Comparison of ENCODE assay signal across 21 cellular contexts in the genomic region with DNA sequence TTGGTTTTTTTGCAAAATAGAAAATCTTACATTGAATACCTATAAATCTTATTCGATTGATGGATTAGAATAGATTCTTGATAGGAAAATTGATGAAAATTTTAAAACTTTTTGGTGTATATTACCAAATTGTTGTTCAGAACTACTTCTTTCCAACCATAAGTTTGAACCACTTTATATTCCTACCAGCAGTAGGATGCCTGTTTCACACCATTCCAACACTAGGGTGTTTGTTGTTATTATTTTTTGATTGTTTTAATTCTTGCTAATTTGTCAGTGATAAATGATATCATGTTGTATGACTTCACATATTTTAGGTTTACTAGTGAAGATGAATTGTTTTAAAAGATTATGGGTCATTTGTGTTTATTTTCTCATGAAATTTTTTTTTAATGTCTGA.
"Had no signal": no experiment of that assay in that cellular context is flagged by ENCODE, and none has a peak within 500 bp of the region (broad histone marks: within the 10 kb centered on the region; RNA-seq: fewer than 3 reads in every experiment).

No MANE protein-coding gene starts in this region.

- ATAC-seq: activated naive CD4-positive, alpha-beta T cell treated with anti-CD3 and anti-CD28 coated beads, Interleukin-2, amount 50 U/mL, for 72 hours; activated T-helper 17 cell treated with anti-CD3 and anti-CD28 coated beads, Interleukin-2, amount 50 U/mL, for 72 hours; gastroesophageal sphincter; heart right ventricle; T-cell; WTC11 had no signal

- H3K9me3 ChIP-seq: ascending aorta, breast epithelium, esophagus muscularis mucosa, gastroesophageal sphincter, heart right ventricle had no signal

- H3K4me1 ChIP-seq: ascending aorta, breast epithelium, esophagus muscularis mucosa, gastroesophageal sphincter, heart right ventricle had no signal

- H3K27me3 ChIP-seq: ascending aorta, breast epithelium, esophagus muscularis mucosa, gastroesophageal sphincter, heart right ventricle had no signal

- H3K4me1 Mint-ChIP-seq: activated CD4-positive, alpha-beta memory T cell treated with anti-CD3 and anti-CD28 coated beads, Interleukin-2, amount 10 ng/mL, durations not matched to agents 7 days and 5 days; activated CD4-positive, alpha-beta T cell treated with anti-CD3 and anti-CD28 coated beads, Interleukin-2, amount 10 ng/mL, durations not matched to agents 7 days and 5 days; activated naive CD4-positive, alpha-beta T cell treated with anti-CD3 and anti-CD28 coated beads, Interleukin-2, amount 10 ng/mL, durations not matched to agents 7 days and 5 days; activated naive CD8-positive, alpha-beta T cell treated with anti-CD3 and anti-CD28 coated beads, Interleukin-2, amount 10 ng/mL, durations not matched to agents 7 days and 5 days; activated T-helper 17 cell treated with anti-CD3 and anti-CD28 coated beads, Interleukin-2, amount 50 U/mL, for 72 hours; brain; central memory CD8-positive, alpha-beta T cell; T-cell; WTC11 had no signal

- H3K4me3 Mint-ChIP-seq: activated CD4-positive, alpha-beta memory T cell treated with anti-CD3 and anti-CD28 coated beads, Interleukin-2, amount 10 ng/mL, durations not matched to agents 7 days and 5 days; activated CD4-positive, alpha-beta T cell treated with anti-CD3 and anti-CD28 coated beads, Interleukin-2, amount 10 ng/mL, durations not matched to agents 7 days and 5 days; activated naive CD4-positive, alpha-beta T cell treated with anti-CD3 and anti-CD28 coated beads, Interleukin-2, amount 10 ng/mL, durations not matched to agents 7 days and 5 days; activated naive CD8-positive, alpha-beta T cell treated with anti-CD3 and anti-CD28 coated beads, Interleukin-2, amount 10 ng/mL, durations not matched to agents 7 days and 5 days; activated T-cell treated with anti-CD3 and anti-CD28 coated beads, Interleukin-2, amount 50 U/mL, for 24 hours; activated T-helper 17 cell treated with anti-CD3 and anti-CD28 coated beads, Interleukin-2, amount 50 U/mL, for 72 hours; brain; central memory CD8-positive, alpha-beta T cell; T-cell; T-helper 1 cell treated with Interleukin-12 subunit alpha and Interleukin-12 subunit beta and Interleukin-4 antibody, amounts not matched to agents 30 μg/mL and 1 μg/mL, for 36 hours; WTC11 had no signal

- H3K27me3 Mint-ChIP-seq: activated CD4-positive, alpha-beta memory T cell treated with anti-CD3 and anti-CD28 coated beads, Interleukin-2, amount 10 ng/mL, durations not matched to agents 7 days and 5 days; activated CD4-positive, alpha-beta T cell treated with anti-CD3 and anti-CD28 coated beads, Interleukin-2, amount 10 ng/mL, durations not matched to agents 7 days and 5 days; activated naive CD4-positive, alpha-beta T cell treated with anti-CD3 and anti-CD28 coated beads, Interleukin-2, amount 10 ng/mL, durations not matched to agents 7 days and 5 days; activated naive CD8-positive, alpha-beta T cell treated with anti-CD3 and anti-CD28 coated beads, Interleukin-2, amount 10 ng/mL, durations not matched to agents 7 days and 5 days; activated T-cell treated with anti-CD3 and anti-CD28 coated beads, Interleukin-2, amount 50 U/mL, for 24 hours; activated T-helper 17 cell treated with anti-CD3 and anti-CD28 coated beads, Interleukin-2, amount 50 U/mL, for 72 hours; brain; central memory CD8-positive, alpha-beta T cell; T-cell had no signal

- H3K27ac ChIP-seq: ascending aorta, breast epithelium, esophagus muscularis mucosa, gastroesophageal sphincter, heart right ventricle, VCaP had no signal

- DNase-seq: activated CD4-positive, alpha-beta T cell treated with anti-CD3 and anti-CD28 coated beads for 1 hour; activated gamma-delta T cell; cortex of kidney had no signal

- H3K9me3 Mint-ChIP-seq: activated CD4-positive, alpha-beta memory T cell treated with anti-CD3 and anti-CD28 coated beads, Interleukin-2, amount 10 ng/mL, durations not matched to agents 7 days and 5 days; activated CD4-positive, alpha-beta T cell treated with anti-CD3 and anti-CD28 coated beads, Interleukin-2, amount 10 ng/mL, durations not matched to agents 7 days and 5 days; activated naive CD4-positive, alpha-beta T cell treated with anti-CD3 and anti-CD28 coated beads, Interleukin-2, amount 10 ng/mL, durations not matched to agents 7 days and 5 days; activated naive CD4-positive, alpha-beta T cell treated with anti-CD3 and anti-CD28 coated beads, Interleukin-2, amount 50 U/mL, for 72 hours; activated naive CD8-positive, alpha-beta T cell treated with anti-CD3 and anti-CD28 coated beads, Interleukin-2, amount 10 ng/mL, durations not matched to agents 7 days and 5 days; activated T-cell treated with anti-CD3 and anti-CD28 coated beads, Interleukin-2, amount 50 U/mL, for 24 hours; activated T-helper 17 cell treated with anti-CD3 and anti-CD28 coated beads, Interleukin-2, amount 50 U/mL, for 72 hours; brain; central memory CD8-positive, alpha-beta T cell; T-cell; T-helper 1 cell treated with Interleukin-12 subunit alpha and Interleukin-12 subunit beta and Interleukin-4 antibody, amounts not matched to agents 30 μg/mL and 1 μg/mL, for 36 hours; WTC11 had no signal

- H3K27ac Mint-ChIP-seq: activated CD4-positive, alpha-beta memory T cell treated with anti-CD3 and anti-CD28 coated beads, Interleukin-2, amount 10 ng/mL, durations not matched to agents 7 days and 5 days; activated CD4-positive, alpha-beta T cell treated with anti-CD3 and anti-CD28 coated beads, Interleukin-2, amount 10 ng/mL, durations not matched to agents 7 days and 5 days; activated naive CD4-positive, alpha-beta T cell treated with anti-CD3 and anti-CD28 coated beads, Interleukin-2, amount 10 ng/mL, durations not matched to agents 7 days and 5 days; activated naive CD4-positive, alpha-beta T cell treated with anti-CD3 and anti-CD28 coated beads, Interleukin-2, amount 50 U/mL, for 72 hours; activated naive CD8-positive, alpha-beta T cell treated with anti-CD3 and anti-CD28 coated beads, Interleukin-2, amount 10 ng/mL, durations not matched to agents 7 days and 5 days; activated T-cell treated with anti-CD3 and anti-CD28 coated beads, Interleukin-2, amount 50 U/mL, for 24 hours; activated T-helper 17 cell treated with anti-CD3 and anti-CD28 coated beads, Interleukin-2, amount 50 U/mL, for 72 hours; brain; T-cell; T-helper 1 cell treated with Interleukin-12 subunit alpha and Interleukin-12 subunit beta and Interleukin-4 antibody, amounts not matched to agents 30 μg/mL and 1 μg/mL, for 36 hours; WTC11 had no signal

- H3K4me3 ChIP-seq: ascending aorta, breast epithelium, esophagus muscularis mucosa, gastroesophageal sphincter, heart right ventricle had no signal
